Comparison of ENCODE assay signal across 9 cellular contexts in genomic region chr3:7821858-7822257, GRCh38.
"Had no signal": no experiment of that assay in that cellular context is flagged by ENCODE, and none has a peak within 500 bp of the region (broad histone marks: within the 10 kb centered on the region; RNA-seq: fewer than 3 reads in every experiment).

No MANE protein-coding gene starts in this region.

- H3K27ac Mint-ChIP-seq: HFFc6, IgD-negative memory B cell had no signal

- H3K4me1 ChIP-seq: HAP-1 had no signal

- H3K9ac ChIP-seq: GM23248 had no signal

- H3K27me3 Mint-ChIP-seq: IgD-negative memory B cell had no signal

- H2AFZ ChIP-seq: GM23248 had no signal

- ATAC-seq: HCT116, HepG2 had no signal

- DNase-seq: GM23248, GOT3, H7, HFFc6 had no signal

- H3K4me3 ChIP-seq: GM23248, HAP-1 had no signal

- H3K36me3 ChIP-seq: HAP-1 had no signal

- H3K9me3 ChIP-seq: HAP-1 had no signal

- H3K27ac ChIP-seq: GM23248, HL-60 had no signal

- FAIRE-seq: HepG2 had no signal

- H3K4me1 Mint-ChIP-seq: IgD-negative memory B cell had no signal

- H3K4me3 Mint-ChIP-seq: HFFc6, IgD-negative memory B cell had no signal
